ENCODE assay signal across 1 cellular context in genomic region chr6:34684364-34684763, GRCh38.
A peak's percentile ranks its signal among the peaks of the same experiment; 100 is the strongest.
TF ChIP-seq lines count a peak whose summit lies in the region.

No MANE protein-coding gene starts in this region.

TF ChIP-seq in HepG2, 621 proteins besides CTCF, POLR2A, EP300 and RAD21:
- TF ChIP-seq FLYWCH1 (CRISPR knock-in tag; IDR thresholded peaks at IDR 0.05) (no peak), ZFX (CRISPR knock-in tag; IDR thresholded peaks at IDR 0.05; ENCODE audit: low read depth) (no peak), ZNF883 (CRISPR knock-in tag; IDR thresholded peaks at IDR 0.05; ENCODE audit: not compliant biosample characterization) (no peak), ZNF788 (CRISPR knock-in tag; IDR thresholded peaks at IDR 0.05; ENCODE audit: borderline replicate concordance) (no peak), FOXP1 (IDR thresholded peaks at IDR 0.05) (no peak), FOXP1 (CRISPR knock-in tag; IDR thresholded peaks at IDR 0.05) (peak; percentile 39; the same call in 1 of the 2 replicates), ZMYM2 (CRISPR knock-in tag; IDR thresholded peaks at IDR 0.05) (no peak), KDM5A (IDR thresholded peaks at IDR 0.05; ENCODE audit: borderline replicate concordance, low read length) (no peak), WIZ (CRISPR knock-in tag; IDR thresholded peaks at IDR 0.05) (no peak), ZNF446 (CRISPR knock-in tag; IDR thresholded peaks at IDR 0.05) (no peak), ZNF207 (IDR thresholded peaks at IDR 0.05; ENCODE audit: borderline replicate concordance) (no peak), ZSCAN30 (CRISPR knock-in tag; IDR thresholded peaks at IDR 0.05) (no peak), GLMP (CRISPR knock-in tag; IDR thresholded peaks at IDR 0.05; ENCODE audit: borderline replicate concordance) (no peak), STAG1 (CRISPR knock-in tag; IDR thresholded peaks at IDR 0.05) (peak; percentile 44; the same call in 1 of the 2 replicates), BCL6 (CRISPR knock-in tag; IDR thresholded peaks at IDR 0.05) (0 out of 2 replicates have a peak, but pooled peaks have one; percentile 8), PAXIP1 (CRISPR knock-in tag; conservative IDR thresholded peaks at IDR 0.05) (0 out of 2 replicates have a peak, but pooled peaks have one; percentile 16), SNAPC5 (CRISPR knock-in tag; IDR thresholded peaks at IDR 0.05; ENCODE audit: borderline replicate concordance) (no peak), CCDC6 (CRISPR knock-in tag; IDR thresholded peaks at IDR 0.05) (no peak), SOX13 (IDR thresholded peaks at IDR 0.05) (no peak), SOX13 (CRISPR knock-in tag; conservative IDR thresholded peaks at IDR 0.05 in 1 of 2, IDR thresholded peaks at IDR 0.05 in 1 of 2) (peak in 1 of 2 experiments; percentile 49; a peak in 1 of 4 replicates)
